Comparison of ENCODE assay signal across 8 cellular contexts in the genomic region with DNA sequence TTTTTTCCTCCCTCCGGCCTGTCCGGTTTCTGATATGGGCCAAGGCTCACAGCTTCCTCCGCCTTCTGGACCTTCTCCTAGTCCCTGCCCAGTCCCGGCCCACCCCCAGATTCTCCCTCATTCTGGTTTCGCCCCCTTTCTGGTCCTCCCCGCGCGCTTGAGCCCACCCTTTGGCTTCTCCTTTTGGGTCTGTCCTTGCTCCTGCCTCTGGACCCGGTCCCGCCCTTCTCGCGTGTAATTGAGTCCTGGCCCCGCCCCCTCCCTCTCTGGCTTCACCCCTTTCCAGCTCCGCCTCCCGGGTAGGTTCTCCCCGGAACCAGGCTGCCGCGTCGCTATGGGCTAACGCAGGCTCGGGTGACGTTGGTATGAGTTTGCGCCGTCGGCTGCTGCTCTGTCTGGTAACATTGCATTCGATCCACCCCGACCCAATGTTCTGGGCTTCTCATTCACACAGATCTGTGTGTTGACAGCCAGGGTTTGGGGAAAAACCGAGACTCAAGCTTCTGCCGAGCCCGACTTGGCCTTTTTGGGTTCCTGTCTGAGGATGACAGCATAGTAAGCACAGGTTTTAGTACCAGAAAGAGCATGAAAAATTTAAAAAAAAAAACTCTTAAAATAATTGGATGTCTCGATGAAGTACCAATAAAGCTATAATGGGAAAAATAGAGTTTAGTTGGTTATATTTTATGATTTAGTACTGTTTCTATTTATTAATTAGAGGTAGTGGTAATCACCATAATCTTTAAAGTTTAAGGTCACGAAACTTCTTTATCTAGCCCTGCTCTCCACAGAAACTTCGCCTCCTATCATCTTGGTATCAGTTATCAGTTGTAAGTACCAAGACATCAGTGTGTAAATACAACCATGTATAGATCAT. TPM values are rescaled to one million over a fixed set of nuclear protein-coding genes. Genes with fewer than 3 reads are reported as not detected.
DNase-seq lines count a peak whose midpoint lies in the region; ATAC-seq and TF ChIP-seq lines count a peak whose summit lies in the region.

No MANE protein-coding gene starts in this region.

- peak; percentile 31 for ATAC-seq in HG02970 (IDR thresholded peaks at IDR 0.05; ENCODE audit: low FRiP score, unreplicated experiment)
- ATAC-seq in sciatic nerve: peak; percentile 83
- no peak for ATAC-seq in GM18858 (IDR thresholded peaks at IDR 0.05; ENCODE audit: unreplicated experiment)

- intact Hi-C loops in sciatic nerve (cut with DNase I): no loop called here

- peak overlapping the region; percentile 52 for H3K4me3 ChIP-seq in astrocyte of the cerebellum (ENCODE audit: low read depth, low read length)

- DNase-seq in GM13977 (ENCODE audit: low spot score) (peak; percentile 78), NCI-H2029 (lab: John Stamatoyannopoulos, UW) (peak; percentile 95), T-helper 9 cell (peak; percentile 99), astrocyte of the cerebellum (ENCODE audit: low read depth) (peak; percentile 86), hippocampal formation (lab: John Stamatoyannopoulos, UW) (peak; percentile 98), sciatic nerve (ENCODE audit: low spot score) (peak; percentile 100)

- in situ Hi-C loops in GM13977 (cut with MboI; ENCODE audit: low pct_unique_long_range_greater_than_20kb, low sequenced_read_pairs, unreplicated experiment) (no loop called here), astrocyte of the cerebellum (cut with HindIII; ENCODE audit: low sequenced_read_pairs) (loop anchor here (25.0 kb wide), 1 partner anchor 104 kb away; the partner anchor contains the start of gene VWA3A)

- TF ChIP-seq CTCF in GM13977 (IDR thresholded peaks at IDR 0.05; ENCODE audit: extremely low read depth, insufficient read depth, missing control alignments) (no peak), astrocyte of the cerebellum (IDR thresholded peaks at IDR 0.05; ENCODE audit: low read depth, low read length, missing control alignments) (no peak)

RNA-seq across cellular contexts. Expression of gene EEF2K, which starts 14.8 kb away (rescaled TPM):
- total RNA-seq in sciatic nerve: 47.0 TPM

RNA-seq across cellular contexts. Expression of gene SDR42E2, which starts 29.0 kb away (rescaled TPM):
- not detected for total RNA-seq in sciatic nerve
